In genomic region chr1:35120458-35121133, GRCh38 we compare ENCODE assay signal across 9 cellular contexts. TPM values are rescaled to one million over a fixed set of nuclear protein-coding genes. Genes with fewer than 3 reads are reported as not detected.
A peak's percentile ranks its signal among the peaks of the same experiment; 100 is the strongest.
DNase-seq lines count a peak whose midpoint lies in the region; ATAC-seq and TF ChIP-seq lines count a peak whose summit lies in the region.
"Had no signal": no experiment of that assay in that cellular context is flagged by ENCODE, and none has a peak within 500 bp of the region (broad histone marks: within the 10 kb centered on the region; RNA-seq: fewer than 3 reads in every experiment).

No MANE protein-coding gene starts in this region.

- H3K9me3 Mint-ChIP-seq in activated CD4-positive, alpha-beta T cell treated with anti-CD3 and anti-CD28 coated beads, Interleukin-2, amount 10 ng/mL, durations not matched to agents 24 days and 14 days, result no peaks in the 10 kb centered on the region
- peaks cover 3% of the 10 kb centered on the region for H3K9me3 Mint-ChIP-seq in activated T-helper 2 cell treated with anti-CD3 and anti-CD28 coated beads, Interferon-gamma antibody, Interleukin-2, Interleukin-4, amounts not matched to agents 10 μg/mL and 5 μg/mL and 100 μg/mL, durations not matched to agents 14 hours and 24 hours and 36 hours
- peaks cover 7% of the 10 kb centered on the region for H3K9me3 Mint-ChIP-seq in Caco-2 (ENCODE audit: unreplicated experiment)

- WGBS in smooth muscle cell (ENCODE audit: low lambda C conversion rate), result 93% methylated on average over 36 of the region's 36 CpGs

- no peak for ATAC-seq in thoracic aorta (ENCODE audit: insufficient number of reproducible peaks, low FRiP score, low read depth)

- H3K27ac Mint-ChIP-seq in activated CD4-positive, alpha-beta T cell treated with anti-CD3 and anti-CD28 coated beads, Interleukin-2, amount 10 ng/mL, durations not matched to agents 24 days and 14 days, result no peak overlapping the region
- no peak overlapping the region for H3K27ac Mint-ChIP-seq in activated T-helper 2 cell treated with anti-CD3 and anti-CD28 coated beads, Interferon-gamma antibody, Interleukin-2, Interleukin-4, amounts not matched to agents 10 μg/mL and 5 μg/mL and 100 μg/mL, durations not matched to agents 14 hours and 24 hours and 36 hours
- H3K27ac Mint-ChIP-seq in Caco-2 (ENCODE audit: unreplicated experiment), result no peak overlapping the region

- H3K9me3 ChIP-seq in thoracic aorta (no peaks in the 10 kb centered on the region), Caco-2 (no peaks in the 10 kb centered on the region), smooth muscle cell (replicated peaks; ENCODE audit: low read depth) (no peaks in the 10 kb centered on the region)

- no peaks in the 10 kb centered on the region for H3K79me2 ChIP-seq in smooth muscle cell (ENCODE audit: low read depth)

- H3K4me2 ChIP-seq in smooth muscle cell, result no peak overlapping the region

- CTCF ChIA-PET in Caco-2 (lab: Charles Lee), result interaction anchor here (0.6 kb wide), 1 partner anchor 330 kb away, joined by 3 read pairs; no protein-coding TSS in a partner anchor

- H3K27ac ChIP-seq in thoracic aorta (no peak overlapping the region), smooth muscle cell (ENCODE audit: low read depth) (no peak overlapping the region)
- H3K27ac ChIP-seq: C4-2B had no signal

- intact Hi-C loops in activated CD4-positive, alpha-beta T cell treated with anti-CD3 and anti-CD28 coated beads, Interleukin-2, amount 10 ng/mL, durations not matched to agents 24 days and 14 days (cut with micrococcal nuclease), result no loop called here
- intact Hi-C loops in activated T-helper 2 cell treated with anti-CD3 and anti-CD28 coated beads, Interferon-gamma antibody, Interleukin-2, Interleukin-4, amounts not matched to agents 10 μg/mL and 5 μg/mL and 100 μg/mL, durations not matched to agents 14 hours and 24 hours and 36 hours (cut with micrococcal nuclease), result no loop called here
- intact Hi-C loops in Caco-2 (cut with micrococcal nuclease; ENCODE audit: unreplicated experiment), result no loop called here

- peak; percentile 59 for DNase-seq in activated CD4-positive, alpha-beta T cell treated with anti-CD3 and anti-CD28 coated beads, Interleukin-2, amount 10 ng/mL, durations not matched to agents 24 days and 14 days
- no peak for DNase-seq in activated CD4-positive, alpha-beta T cell treated with anti-CD3 and anti-CD28 coated beads for 4 hours
- DNase-seq in activated T-helper 2 cell treated with anti-CD3 and anti-CD28 coated beads, Interferon-gamma antibody, Interleukin-2, Interleukin-4, amounts not matched to agents 10 μg/mL and 5 μg/mL and 100 μg/mL, durations not matched to agents 14 hours and 24 hours and 36 hours (ENCODE audit: low spot score), result no peak
- DNase-seq in iris pigment epithelial cell (ENCODE audit: low read depth) (peak; percentile 26), thoracic aorta (ENCODE audit: low spot score) (no peak), Caco-2 (no peak), inferior parietal cortex (ENCODE audit: extremely low spot score) (no peak), smooth muscle cell (lab: John Stamatoyannopoulos, UW; ENCODE audit: unreplicated experiment) (no peak)

- H3K36me3 ChIP-seq in thoracic aorta, result no peaks in the 10 kb centered on the region
- no peaks in the 10 kb centered on the region for H3K36me3 ChIP-seq in Caco-2 (ENCODE audit: control insufficient read depth, insufficient read depth, low read length)
- no peaks in the 10 kb centered on the region for H3K36me3 ChIP-seq in smooth muscle cell (ENCODE audit: low read depth)

- H3K36me3 Mint-ChIP-seq in activated CD4-positive, alpha-beta T cell treated with anti-CD3 and anti-CD28 coated beads, Interleukin-2, amount 10 ng/mL, durations not matched to agents 24 days and 14 days (ENCODE audit: low read depth), result peaks cover 2% of the 10 kb centered on the region
- H3K36me3 Mint-ChIP-seq in activated T-helper 2 cell treated with anti-CD3 and anti-CD28 coated beads, Interferon-gamma antibody, Interleukin-2, Interleukin-4, amounts not matched to agents 10 μg/mL and 5 μg/mL and 100 μg/mL, durations not matched to agents 14 hours and 24 hours and 36 hours (ENCODE audit: low read depth), result peaks cover 2% of the 10 kb centered on the region
- no peaks in the 10 kb centered on the region for H3K36me3 Mint-ChIP-seq in Caco-2 (ENCODE audit: insufficient read depth, unreplicated experiment)

- H3K4me1 ChIP-seq in thoracic aorta (ENCODE audit: control insufficient read depth in 1 of 2, low read depth in 2 of 2) (no peaks in the 10 kb centered on the region), Caco-2 (no peaks in the 10 kb centered on the region), smooth muscle cell (ENCODE audit: low read depth) (no peaks in the 10 kb centered on the region)

- peaks cover 7% of the 10 kb centered on the region for H3K27me3 Mint-ChIP-seq in activated CD4-positive, alpha-beta T cell treated with anti-CD3 and anti-CD28 coated beads, Interleukin-2, amount 10 ng/mL, durations not matched to agents 24 days and 14 days
- peaks cover 5% of the 10 kb centered on the region for H3K27me3 Mint-ChIP-seq in activated T-helper 2 cell treated with anti-CD3 and anti-CD28 coated beads, Interferon-gamma antibody, Interleukin-2, Interleukin-4, amounts not matched to agents 10 μg/mL and 5 μg/mL and 100 μg/mL, durations not matched to agents 14 hours and 24 hours and 36 hours (ENCODE audit: low read depth)
- H3K27me3 Mint-ChIP-seq in Caco-2 (ENCODE audit: insufficient read depth, unreplicated experiment), result no peaks in the 10 kb centered on the region

- no peaks in the 10 kb centered on the region for H3K4me1 Mint-ChIP-seq in activated CD4-positive, alpha-beta T cell treated with anti-CD3 and anti-CD28 coated beads, Interleukin-2, amount 10 ng/mL, durations not matched to agents 24 days and 14 days
- H3K4me1 Mint-ChIP-seq in activated T-helper 2 cell treated with anti-CD3 and anti-CD28 coated beads, Interferon-gamma antibody, Interleukin-2, Interleukin-4, amounts not matched to agents 10 μg/mL and 5 μg/mL and 100 μg/mL, durations not matched to agents 14 hours and 24 hours and 36 hours (ENCODE audit: low read depth), result peaks cover 9% of the 10 kb centered on the region
- no peaks in the 10 kb centered on the region for H3K4me1 Mint-ChIP-seq in Caco-2 (ENCODE audit: low read depth, unreplicated experiment)

- H3K4me3 ChIP-seq in thoracic aorta, result peak overlapping the region; percentile 68
- H3K4me3 ChIP-seq in Caco-2 (ENCODE audit: low read depth, low read length), result no peak overlapping the region
- no peak overlapping the region for H3K4me3 ChIP-seq in smooth muscle cell

- no TSS peak for BruUV-seq in Caco-2 (replicated peaks; lab: Mats Ljungman, UMichigan)

- no peaks in the 10 kb centered on the region for H3F3A ChIP-seq in smooth muscle cell (ENCODE audit: low read depth)

- H3K27me3 ChIP-seq in thoracic aorta (replicated peaks; ENCODE audit: insufficient read depth), result no peaks in the 10 kb centered on the region
- H3K27me3 ChIP-seq in Caco-2 (replicated peaks; ENCODE audit: control insufficient read depth, insufficient read depth, low read length), result no peaks in the 10 kb centered on the region
- no peaks in the 10 kb centered on the region for H3K27me3 ChIP-seq in smooth muscle cell (ENCODE audit: low read depth)

- POLR2A ChIA-PET in Caco-2 (lab: Charles Lee), result no interaction called here

- H3K4me3 Mint-ChIP-seq in activated CD4-positive, alpha-beta T cell treated with anti-CD3 and anti-CD28 coated beads, Interleukin-2, amount 10 ng/mL, durations not matched to agents 24 days and 14 days, result peak overlapping the region; percentile 23
- H3K4me3 Mint-ChIP-seq in activated T-helper 2 cell treated with anti-CD3 and anti-CD28 coated beads, Interferon-gamma antibody, Interleukin-2, Interleukin-4, amounts not matched to agents 10 μg/mL and 5 μg/mL and 100 μg/mL, durations not matched to agents 14 hours and 24 hours and 36 hours (ENCODE audit: low read depth), result peak overlapping the region; percentile 13
- no peak overlapping the region for H3K4me3 Mint-ChIP-seq in Caco-2 (ENCODE audit: unreplicated experiment)

- TF ChIP-seq CTCF in thoracic aorta (IDR thresholded peaks at IDR 0.05) (no peak), Caco-2 (IDR thresholded peaks at IDR 0.05; ENCODE audit: insufficient read depth in 1 of 2, low read depth in 1 of 2, low read length in 1 of 2, severe bottlenecking in 1 of 2, unreplicated experiment in 1 of 2) (no peak), smooth muscle cell (IDR thresholded peaks at IDR 0.05; ENCODE audit: borderline replicate concordance, insufficient read depth, poor library complexity, severe bottlenecking) (no peak)

- H2AFZ ChIP-seq in smooth muscle cell (ENCODE audit: low read depth), result no peak overlapping the region

- no peaks in the 10 kb centered on the region for H4K20me1 ChIP-seq in smooth muscle cell (ENCODE audit: low read depth)

- H3K9ac ChIP-seq in smooth muscle cell (ENCODE audit: low read depth), result no peak overlapping the region

RNA-seq across cellular contexts. Expression of gene ZMYM1, which starts 41.4 kb away (rescaled TPM):
- total RNA-seq in activated CD4-positive, alpha-beta T cell treated with anti-CD3 and anti-CD28 coated beads, Interleukin-2, amount 10 ng/mL, durations not matched to agents 24 days and 14 days, result 2.8 and 5.7 TPM in 2 replicates
- 2.4 and 2.7 TPM in 2 replicates for total RNA-seq in activated T-helper 2 cell treated with anti-CD3 and anti-CD28 coated beads, Interferon-gamma antibody, Interleukin-2, Interleukin-4, amounts not matched to agents 10 μg/mL and 5 μg/mL and 100 μg/mL, durations not matched to agents 14 hours and 24 hours and 36 hours
- total RNA-seq in thoracic aorta, result 10 to 100 TPM; 11.2 to 12.8 TPM
- 14.0 and 15.7 TPM in 2 replicates for total RNA-seq in Caco-2 (2022)
- total RNA-seq in smooth muscle cell, result 18.6 and 31.3 TPM in 2 replicates
- 4.2 and 7.5 TPM in 2 replicates for polyA plus RNA-seq in smooth muscle cell

Comparison
In these comparisons a context has a peak if more than half of its experiments do, and no peak if none do; other contexts are left out.
1. DNase-seq: peak in activated CD4-positive, alpha-beta T cell treated with anti-CD3 and anti-CD28 coated beads, Interleukin-2, amount 10 ng/mL, durations not matched to agents 24 days and 14 days (single experiment) and iris pigment epithelial cell (single experiment); none in activated CD4-positive, alpha-beta T cell treated with anti-CD3 and anti-CD28 coated beads for 4 hours (0 of 2), activated T-helper 2 cell treated with anti-CD3 and anti-CD28 coated beads, Interferon-gamma antibody, Interleukin-2, Interleukin-4, amounts not matched to agents 10 μg/mL and 5 μg/mL and 100 μg/mL, durations not matched to agents 14 hours and 24 hours and 36 hours (single experiment), thoracic aorta (single experiment), Caco-2 (0 of 2), inferior parietal cortex (single experiment) and smooth muscle cell (single experiment).